In the genomic region with DNA sequence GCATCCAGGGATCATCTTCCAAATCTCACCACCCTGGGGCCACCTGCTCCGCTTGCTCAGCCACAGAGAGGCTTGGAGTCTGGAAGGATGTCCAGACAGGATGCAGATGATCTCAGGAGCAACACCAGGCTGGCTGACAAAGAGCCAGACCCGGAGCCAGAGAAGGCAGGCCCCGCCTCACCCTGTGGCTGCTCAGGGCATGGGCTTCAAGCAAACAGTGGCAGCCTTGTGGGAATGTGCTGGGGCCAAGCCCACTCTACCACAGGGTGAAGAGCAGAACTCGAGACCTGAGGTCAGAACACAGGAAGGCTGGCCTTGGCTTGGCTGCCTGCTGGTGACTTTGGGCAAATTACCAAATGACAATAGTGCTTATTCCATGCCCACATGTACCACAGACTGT, we compare ENCODE assay signal across 21 cellular contexts. TPM values are rescaled to one million over a fixed set of nuclear protein-coding genes. Genes with fewer than 3 reads are reported as not detected.
A peak's percentile ranks its signal among the peaks of the same experiment; 100 is the strongest.
DNase-seq lines count a peak whose midpoint lies in the region; ATAC-seq and TF ChIP-seq lines count a peak whose summit lies in the region.
"Had no signal": no experiment of that assay in that cellular context is flagged by ENCODE, and none has a peak within 500 bp of the region (broad histone marks: within the 10 kb centered on the region; RNA-seq: fewer than 3 reads in every experiment).

No MANE protein-coding gene starts in this region.

- H3K27me3 Mint-ChIP-seq in activated naive CD4-positive, alpha-beta T cell treated with anti-CD3 and anti-CD28 coated beads, Interleukin-2, amount 50 U/mL, for 24 hours, result no peaks in the 10 kb centered on the region
- H3K27me3 Mint-ChIP-seq: effector memory CD8-positive, alpha-beta T cell; natural killer cell treated with Interleukin-12 subunit alpha and Interleukin-12 subunit beta and Interleukin-15 and Interleukin-18, amount 100 ng/mL, for 72 hours had no signal

- H3K36me3 ChIP-seq in MG63 (no peaks in the 10 kb centered on the region), ectodermal cell (ENCODE audit: control insufficient read depth, insufficient read depth, low read length) (no peaks in the 10 kb centered on the region), psoas muscle (ENCODE audit: insufficient read depth in 1 of 2, low read depth in 1 of 2) (peaks cover 0 to 57% of the 10 kb centered on the region in 2 donors), HAP-1 (replicated peaks) (peaks cover 4% of the 10 kb centered on the region)

- H3K27me3 ChIP-seq in MG63 (no peaks in the 10 kb centered on the region), ectodermal cell (ENCODE audit: control insufficient read depth, insufficient read depth, low read length, poor library complexity, severe bottlenecking) (no peaks in the 10 kb centered on the region), psoas muscle (ENCODE audit: insufficient read depth in 3 of 3, low read length in 2 of 3) (no peaks in the 10 kb centered on the region), HAP-1 (ENCODE audit: low read depth) (no peaks in the 10 kb centered on the region)
- H3K27me3 ChIP-seq: hepatocyte, spleen, testis had no signal

- peak overlapping the region; percentile 10 for H3K27ac Mint-ChIP-seq in activated naive CD4-positive, alpha-beta T cell treated with anti-CD3 and anti-CD28 coated beads, Interleukin-2, amount 50 U/mL, for 24 hours
- H3K27ac Mint-ChIP-seq: CD14-positive monocyte; T-helper 1 cell treated with Interleukin-12 subunit alpha and Interleukin-12 subunit beta and Interleukin-4 antibody, amounts not matched to agents 30 μg/mL and 1 μg/mL, for 36 hours had no signal

- H3K9me3 ChIP-seq in MG63 (no peaks in the 10 kb centered on the region), ectodermal cell (ENCODE audit: control insufficient read depth, low read length) (no peaks in the 10 kb centered on the region), psoas muscle (no peaks in the 10 kb centered on the region), HAP-1 (no peaks in the 10 kb centered on the region)
- H3K9me3 ChIP-seq: spleen, testis had no signal

- H3K27ac ChIP-seq in ectodermal cell (ENCODE audit: insufficient read depth, low read depth, low read length, poor library complexity, severe bottlenecking), result peak overlapping the region; percentile 26
- H3K27ac ChIP-seq in psoas muscle, result no peak overlapping the region
- H3K27ac ChIP-seq: hepatocyte, testis had no signal

- H3K4me3 Mint-ChIP-seq in activated naive CD4-positive, alpha-beta T cell treated with anti-CD3 and anti-CD28 coated beads, Interleukin-2, amount 50 U/mL, for 24 hours, result no peak overlapping the region
- H3K4me3 Mint-ChIP-seq: CD14-positive monocyte; effector memory CD8-positive, alpha-beta T cell; natural killer cell treated with Interleukin-12 subunit alpha and Interleukin-12 subunit beta and Interleukin-15 and Interleukin-18, amount 100 ng/mL, for 72 hours; T-helper 1 cell treated with Interleukin-12 subunit alpha and Interleukin-12 subunit beta and Interleukin-4 antibody, amounts not matched to agents 30 μg/mL and 1 μg/mL, for 36 hours had no signal

- peak; percentile 11 to 49 (median 22) for ATAC-seq in psoas muscle
- ATAC-seq: effector memory CD8-positive, alpha-beta T cell; natural killer cell treated with Interleukin-12 subunit alpha and Interleukin-12 subunit beta and Interleukin-15 and Interleukin-18, amount 100 ng/mL, for 72 hours had no signal

- H3K4me3 ChIP-seq in MG63 (no peak overlapping the region), ectodermal cell (ENCODE audit: insufficient read depth, low read depth, low read length) (no peak overlapping the region), psoas muscle (no peak overlapping the region), HAP-1 (no peak overlapping the region)
- H3K4me3 ChIP-seq: hepatocyte, spleen, testis had no signal

- DNase-seq in activated naive CD4-positive, alpha-beta T cell (lab: John Stamatoyannopoulos, UW), result no peak
- DNase-seq in MG63, result peak; percentile 66
- DNase-seq in psoas muscle, result peak in 1 of 2 donors; percentile 54
- no peak for DNase-seq in SHP77 (lab: John Stamatoyannopoulos, UW)
- no peak for DNase-seq in RPMI8226
- DNase-seq in HAP-1 (ENCODE audit: low spot score in 2 of 2), result no peak
- DNase-seq: activated CD4-positive, CD25-positive, alpha-beta regulatory T cell; amniotic stem cell; DMS 273 treated with DMSO at 0.1 percent for 48 hours; effector memory CD8-positive, alpha-beta T cell; IMR-90; mesendoderm; NCI-H1930; spleen; testis had no signal

- no peak for TF ChIP-seq CTCF in psoas muscle (IDR thresholded peaks at IDR 0.05)

- no peaks in the 10 kb centered on the region for H3K4me1 Mint-ChIP-seq in activated naive CD4-positive, alpha-beta T cell treated with anti-CD3 and anti-CD28 coated beads, Interleukin-2, amount 50 U/mL, for 24 hours

- H3K4me1 ChIP-seq in ectodermal cell (ENCODE audit: control insufficient read depth, insufficient read depth, low read length), result peaks cover 17% of the 10 kb centered on the region
- H3K4me1 ChIP-seq in psoas muscle, result peaks cover 4% of the 10 kb centered on the region
- no peaks in the 10 kb centered on the region for H3K4me1 ChIP-seq in HAP-1

- no peaks in the 10 kb centered on the region for H3K9me3 Mint-ChIP-seq in activated naive CD4-positive, alpha-beta T cell treated with anti-CD3 and anti-CD28 coated beads, Interleukin-2, amount 50 U/mL, for 24 hours
- H3K9me3 Mint-ChIP-seq: CD14-positive monocyte; effector memory CD8-positive, alpha-beta T cell; natural killer cell treated with Interleukin-12 subunit alpha and Interleukin-12 subunit beta and Interleukin-15 and Interleukin-18, amount 100 ng/mL, for 72 hours; T-helper 1 cell treated with Interleukin-12 subunit alpha and Interleukin-12 subunit beta and Interleukin-4 antibody, amounts not matched to agents 30 μg/mL and 1 μg/mL, for 36 hours had no signal

- 91 to 92% methylated on average over 4 of the region's 4 CpGs for WGBS in ectodermal cell, 2 experiments
- 39 to 52% (median 45%) methylated on average over 4 of the region's 4 CpGs for WGBS in psoas muscle, 3 donors

- in situ Hi-C loops in HAP-1 (cut with MboI; ENCODE audit: low sequenced_read_pairs), result no loop called here

- intact Hi-C loops in psoas muscle (cut with DNase I), result no loop called here

- H3K36me3 Mint-ChIP-seq in activated naive CD4-positive, alpha-beta T cell treated with anti-CD3 and anti-CD28 coated beads, Interleukin-2, amount 50 U/mL, for 24 hours, result peaks cover 2% of the 10 kb centered on the region
- H3K36me3 Mint-ChIP-seq: natural killer cell treated with Interleukin-12 subunit alpha and Interleukin-12 subunit beta and Interleukin-15 and Interleukin-18, amount 100 ng/mL, for 72 hours had no signal

RNA-seq across cellular contexts. Expression of a gene that starts 45.5 kb away (rescaled TPM):
- total RNA-seq in MG63 (2014; rRNA removed; shearing (Covaris generic); ENCODE audit: low replicate concordance), result 124 and 142 TPM in 2 replicates
- 110 TPM for polyA plus RNA-seq in ectodermal cell (2013, experiment 1 of 4)
- 104 TPM for polyA plus RNA-seq in ectodermal cell (2013, experiment 2 of 4)
- polyA plus RNA-seq in ectodermal cell (2013, experiment 3 of 4), result 79.2 TPM
- polyA plus RNA-seq in ectodermal cell (2013, experiment 4 of 4), result 83.4 TPM
- total RNA-seq in psoas muscle, result 100 to 1,000 TPM in 3 of 4 donors, 10 to 100 TPM in 1; 89.6 to 109 (median 102) TPM
- 100 to 1,000 TPM in 1 of 3 donors, 10 to 100 TPM in 2; 68.9 to 100 (median 87.5) TPM for polyA plus RNA-seq in psoas muscle

RNA-seq across cellular contexts. Expression of a gene that starts 45.7 kb away (rescaled TPM):
- total RNA-seq in MG63 (2014; rRNA removed; shearing (Covaris generic); ENCODE audit: low replicate concordance), result 4.7 and 6.3 TPM in 2 replicates
- polyA plus RNA-seq in ectodermal cell (2013, experiment 1 of 4), result 16.3 TPM
- polyA plus RNA-seq in ectodermal cell (2013, experiment 2 of 4), result 14.2 TPM
- polyA plus RNA-seq in ectodermal cell (2013, experiment 3 of 4), result 12.7 TPM
- polyA plus RNA-seq in ectodermal cell (2013, experiment 4 of 4), result 10.7 TPM
- 1 to 10 TPM; 2.8 to 6.4 (median 3.3) TPM for total RNA-seq in psoas muscle
- polyA plus RNA-seq in psoas muscle, result 1 to 10 TPM in 2 of 3 donors, under 1 TPM in 1; 0.89 to 3.4 (median 1.0) TPM
